14 cellular contexts compared by ENCODE assay signal in the genomic region with DNA sequence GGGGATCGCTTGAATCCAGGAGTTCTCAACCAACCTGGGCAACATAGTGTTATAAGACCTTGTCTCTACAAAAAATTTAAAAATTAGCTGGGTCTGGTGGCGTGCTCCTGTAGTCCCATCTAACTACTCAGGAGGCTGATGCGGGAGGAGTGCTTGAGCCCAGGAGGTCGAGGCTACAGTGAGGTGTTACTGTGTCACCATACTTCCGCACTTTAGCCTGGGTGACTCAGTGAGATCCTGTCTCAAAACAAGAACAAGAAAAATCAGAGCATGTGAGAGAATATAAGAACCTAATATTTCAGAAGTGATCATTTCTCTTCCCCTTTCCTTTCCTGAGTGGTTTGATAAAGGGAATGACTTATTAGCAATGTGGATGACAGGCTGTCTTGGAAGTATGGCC. TPM values are rescaled to one million over a fixed set of nuclear protein-coding genes. Genes with fewer than 3 reads are reported as not detected.
DNase-seq lines count a peak whose midpoint lies in the region; ATAC-seq and TF ChIP-seq lines count a peak whose summit lies in the region.
"Had no signal": no experiment of that assay in that cellular context is flagged by ENCODE, and none has a peak within 500 bp of the region (broad histone marks: within the 10 kb centered on the region; RNA-seq: fewer than 3 reads in every experiment).

No MANE protein-coding gene starts in this region.

- H3K36me3 Mint-ChIP-seq in activated naive CD8-positive, alpha-beta T cell: peaks cover 13% of the 10 kb centered on the region
- H3K36me3 Mint-ChIP-seq in activated naive CD8-positive, alpha-beta T cell treated with anti-CD3 and anti-CD28 coated beads for 36 hours: peaks cover 31% of the 10 kb centered on the region
- H3K36me3 Mint-ChIP-seq in effector memory CD8-positive, alpha-beta T cell (ENCODE audit: insufficient read depth): peaks cover 29% of the 10 kb centered on the region
- H3K36me3 Mint-ChIP-seq in stimulated activated naive CD8-positive, alpha-beta T cell treated with anti-CD3 and anti-CD28 coated beads, Interleukin-15, Interleukin-2, amounts not matched to agents 100 ng/mL and 50 ng/mL, for 24 hours (ENCODE audit: low read depth): peaks cover 52% of the 10 kb centered on the region

- POLR2A ChIA-PET in Panc1 (lab: Charles Lee): no interaction called here

- no peaks in the 10 kb centered on the region for H3K9me3 ChIP-seq in Panc1 (ENCODE audit: control insufficient read depth, insufficient read depth, low read depth, low read length)
- H3K9me3 ChIP-seq: ascending aorta had no signal

- in situ Hi-C loops in Panc1 (cut with HindIII; ENCODE audit: low pct_unique_long_range_greater_than_20kb, low sequenced_read_pairs): no loop called here

- H3K4me3 Mint-ChIP-seq in activated naive CD8-positive, alpha-beta T cell: peak overlapping the region; percentile 30
- no peak overlapping the region for H3K4me3 Mint-ChIP-seq in activated naive CD8-positive, alpha-beta T cell treated with anti-CD3 and anti-CD28 coated beads for 36 hours
- H3K4me3 Mint-ChIP-seq in effector memory CD8-positive, alpha-beta T cell: peak overlapping the region; percentile 40 to 54
- no peak overlapping the region for H3K4me3 Mint-ChIP-seq in stimulated activated naive CD8-positive, alpha-beta T cell treated with anti-CD3 and anti-CD28 coated beads, Interleukin-15, Interleukin-2, amounts not matched to agents 100 ng/mL and 50 ng/mL, for 24 hours
- H3K4me3 Mint-ChIP-seq: endodermal cell had no signal

- no peak for TF ChIP-seq CTCF in Panc1 (IDR thresholded peaks at IDR 0.05)

- no peaks in the 10 kb centered on the region for H3K4me1 ChIP-seq in Panc1 (ENCODE audit: control insufficient read depth, insufficient read depth, low read length)
- H3K4me1 ChIP-seq: ascending aorta had no signal

- no peak for DNase-seq in activated naive CD8-positive, alpha-beta T cell treated with anti-CD3 and anti-CD28 coated beads for 36 hours
- DNase-seq in Panc1 (ENCODE audit: low read depth, low spot score) (no peak), DMS153 (lab: John Stamatoyannopoulos, UW) (no peak), sciatic nerve (ENCODE audit: low spot score) (no peak)
- DNase-seq in effector memory CD8-positive, alpha-beta T cell: no peak
- DNase-seq in stimulated activated naive CD4-positive, alpha-beta T cell treated with Interleukin-2 at 50 U/mL for 16 hours (lab: John Stamatoyannopoulos, UW): no peak
- DNase-seq: activated CD8-positive, alpha-beta memory T cell treated with anti-CD3 and anti-CD28 coated beads for 24 hours; AML-193; endodermal cell; stimulated activated CD8-positive, alpha-beta memory T cell treated with anti-CD3 and anti-CD28 coated beads, Interleukin-4, amount 100 ng/mL, for 48 hours had no signal

- H3K27me3 Mint-ChIP-seq in activated naive CD8-positive, alpha-beta T cell: no peaks in the 10 kb centered on the region
- H3K27me3 Mint-ChIP-seq in activated naive CD8-positive, alpha-beta T cell treated with anti-CD3 and anti-CD28 coated beads for 36 hours: no peaks in the 10 kb centered on the region
- H3K27me3 Mint-ChIP-seq in effector memory CD8-positive, alpha-beta T cell: no peaks in the 10 kb centered on the region
- H3K27me3 Mint-ChIP-seq in stimulated activated naive CD8-positive, alpha-beta T cell treated with anti-CD3 and anti-CD28 coated beads, Interleukin-15, Interleukin-2, amounts not matched to agents 100 ng/mL and 50 ng/mL, for 24 hours: no peaks in the 10 kb centered on the region

- H3K9me3 Mint-ChIP-seq in activated naive CD8-positive, alpha-beta T cell (ENCODE audit: low read depth): peaks cover 4% of the 10 kb centered on the region
- peaks cover 3% of the 10 kb centered on the region for H3K9me3 Mint-ChIP-seq in activated naive CD8-positive, alpha-beta T cell treated with anti-CD3 and anti-CD28 coated beads for 36 hours
- no peaks in the 10 kb centered on the region for H3K9me3 Mint-ChIP-seq in effector memory CD8-positive, alpha-beta T cell
- H3K9me3 Mint-ChIP-seq in stimulated activated naive CD8-positive, alpha-beta T cell treated with anti-CD3 and anti-CD28 coated beads, Interleukin-15, Interleukin-2, amounts not matched to agents 100 ng/mL and 50 ng/mL, for 24 hours: peaks cover 4% of the 10 kb centered on the region

- no peak overlapping the region for H3K4me3 ChIP-seq in Panc1 (ENCODE audit: low read depth in 2 of 2, low read length in 2 of 2)
- H3K4me3 ChIP-seq: ascending aorta, hepatocyte had no signal

- CTCF ChIA-PET in Panc1 (lab: Charles Lee): no interaction called here

- no peak overlapping the region for H3K27ac ChIP-seq in Panc1 (ENCODE audit: low read length)
- H3K27ac ChIP-seq: ascending aorta, hepatocyte had no signal

- H3K4me1 Mint-ChIP-seq in activated naive CD8-positive, alpha-beta T cell (ENCODE audit: low read depth): peaks cover 75% of the 10 kb centered on the region
- peaks cover 63% of the 10 kb centered on the region for H3K4me1 Mint-ChIP-seq in activated naive CD8-positive, alpha-beta T cell treated with anti-CD3 and anti-CD28 coated beads for 36 hours
- H3K4me1 Mint-ChIP-seq in effector memory CD8-positive, alpha-beta T cell (ENCODE audit: low read depth in 2 of 2): peaks cover 56 to 65% of the 10 kb centered on the region in 2 donors
- peaks cover 81% of the 10 kb centered on the region for H3K4me1 Mint-ChIP-seq in stimulated activated naive CD8-positive, alpha-beta T cell treated with anti-CD3 and anti-CD28 coated beads, Interleukin-15, Interleukin-2, amounts not matched to agents 100 ng/mL and 50 ng/mL, for 24 hours (ENCODE audit: low read depth)
- H3K4me1 Mint-ChIP-seq: endodermal cell had no signal

- no peaks in the 10 kb centered on the region for H3K27me3 ChIP-seq in Panc1 (ENCODE audit: control insufficient read depth, insufficient read depth, low read length)
- H3K27me3 ChIP-seq: ascending aorta, hepatocyte had no signal

- H3K27ac Mint-ChIP-seq in activated naive CD8-positive, alpha-beta T cell: peak overlapping the region; percentile 4
- H3K27ac Mint-ChIP-seq in activated naive CD8-positive, alpha-beta T cell treated with anti-CD3 and anti-CD28 coated beads for 36 hours: no peak overlapping the region
- H3K27ac Mint-ChIP-seq in effector memory CD8-positive, alpha-beta T cell: no peak overlapping the region
- peak overlapping the region; percentile 66 for H3K27ac Mint-ChIP-seq in stimulated activated naive CD8-positive, alpha-beta T cell treated with anti-CD3 and anti-CD28 coated beads, Interleukin-15, Interleukin-2, amounts not matched to agents 100 ng/mL and 50 ng/mL, for 24 hours
- H3K27ac Mint-ChIP-seq: endodermal cell had no signal

- peak; percentile 44; the same call in 1 of the 2 replicates for ATAC-seq in Panc1
- ATAC-seq in effector memory CD8-positive, alpha-beta T cell (replicated peaks): peak; percentile 68
- ATAC-seq in sciatic nerve: no peak

- H3K36me3 ChIP-seq in Panc1 (ENCODE audit: control insufficient read depth, insufficient read depth, low read length): no peaks in the 10 kb centered on the region
- H3K36me3 ChIP-seq: ascending aorta had no signal

- intact Hi-C loops in Panc1 (cut with micrococcal nuclease; ENCODE audit: unreplicated experiment): no loop called here
- intact Hi-C loops in sciatic nerve (cut with DNase I): no loop called here

- BruUV-seq in Panc1 (replicated peaks; lab: Mats Ljungman, UMichigan): TSS peak; percentile 14

RNA-seq across cellular contexts. Expression of a gene that starts 9.5 kb away (rescaled TPM):
- total RNA-seq in activated naive CD8-positive, alpha-beta T cell treated with anti-CD3 and anti-CD28 coated beads for 36 hours: 10 to 100 TPM; 39.2 to 39.6 TPM
- 37.6 TPM for total RNA-seq in Panc1 (2021; ENCODE audit: unreplicated experiment)
- 32.3 TPM for polyA plus RNA-seq in Panc1 (2012; ENCODE audit: insufficient read length)
- total RNA-seq in sciatic nerve: 18.8 TPM

Comparison
In these comparisons a context has a peak if more than half of its experiments do, and no peak if none do; other contexts are left out.
1. H3K27ac Mint-ChIP-seq: peak in activated naive CD8-positive, alpha-beta T cell (single experiment) and stimulated activated naive CD8-positive, alpha-beta T cell treated with anti-CD3 and anti-CD28 coated beads, Interleukin-15, Interleukin-2, amounts not matched to agents 100 ng/mL and 50 ng/mL, for 24 hours (single experiment); none in activated naive CD8-positive, alpha-beta T cell treated with anti-CD3 and anti-CD28 coated beads for 36 hours (single experiment) and effector memory CD8-positive, alpha-beta T cell (0 of 2).
2. H3K4me3 Mint-ChIP-seq: peak in activated naive CD8-positive, alpha-beta T cell (single experiment) and effector memory CD8-positive, alpha-beta T cell (2 of 2); none in activated naive CD8-positive, alpha-beta T cell treated with anti-CD3 and anti-CD28 coated beads for 36 hours (single experiment) and stimulated activated naive CD8-positive, alpha-beta T cell treated with anti-CD3 and anti-CD28 coated beads, Interleukin-15, Interleukin-2, amounts not matched to agents 100 ng/mL and 50 ng/mL, for 24 hours (single experiment).